Comparison of ENCODE assay signal across 31 cellular contexts in the genomic region with DNA sequence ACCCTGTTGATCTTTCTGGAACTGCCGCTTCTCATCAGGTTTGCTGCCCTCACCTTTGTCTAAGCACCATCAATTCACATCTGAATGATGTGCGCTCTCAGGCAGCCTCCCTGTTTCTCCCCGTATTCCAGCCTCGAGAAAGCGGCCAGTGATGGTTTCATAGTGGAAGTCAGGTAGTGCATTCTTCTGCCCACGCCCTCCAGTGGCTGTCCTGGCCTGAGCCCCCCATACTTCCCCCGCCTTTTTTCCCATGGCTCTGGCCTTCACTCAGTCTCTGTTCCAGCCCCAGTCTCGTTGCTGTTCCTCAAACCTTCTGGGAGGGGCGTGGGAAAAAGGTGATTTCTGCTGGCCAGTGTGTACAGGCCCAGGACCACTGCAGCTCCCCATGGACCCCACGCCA.
DNase-seq lines count a peak whose midpoint lies in the region; ATAC-seq and TF ChIP-seq lines count a peak whose summit lies in the region.
"Had no signal": no experiment of that assay in that cellular context is flagged by ENCODE, and none has a peak within 500 bp of the region (broad histone marks: within the 10 kb centered on the region; RNA-seq: fewer than 3 reads in every experiment).

No MANE protein-coding gene starts in this region.

- DNase-seq in GM13977 (ENCODE audit: low spot score) (no peak), IMR-90 (no peak), mammary epithelial cell (no peak), mesenteric fat pad (ENCODE audit: low spot score) (peak; percentile 59)
- no peak for DNase-seq in CD4-positive, alpha-beta memory T cell
- no peak for DNase-seq in CD8-positive, alpha-beta T cell
- DNase-seq: activated effector memory CD4-positive, alpha-beta T cell treated with anti-CD3 and anti-CD28 coated beads, Interleukin-2, amount 50 U/mL, for 16 hours; activated naive CD8-positive, alpha-beta T cell treated with anti-CD3 and anti-CD28 coated beads, Interleukin-2, amount 10 ng/mL, durations not matched to agents 7 days and 5 days; activated T-cell treated with anti-CD3 and anti-CD28 coated beads, Interleukin-2, amount 50 U/mL, for 24 hours; Caco-2; caudate nucleus; cortex of kidney; DMS79 treated with DMSO at 0.1 percent for 48 hours; effector memory CD4-positive, alpha-beta T cell; GF-D8; H9; MV-4-11; NCI-H1436 treated with DMSO at 0.1 percent for 48 hours; NCI-H226; NCI-H526 treated with DMSO at 0.1 percent for 48 hours; Peyer's patch; substantia nigra; T1000; trophoblast cell; WERI-Rb-1 had no signal

- 94% methylated on average over 3 of the region's 10 CpGs; no CpG with 5 or more reads in 1 of the 2 experiments for WGBS in IMR-90 (ENCODE audit: extremely low coverage in 2 of 2, insufficient read length in 1 of 2), 2 experiments
- 98% methylated on average over 7 of the region's 10 CpGs for WGBS in mammary epithelial cell (ENCODE audit: low coverage, missing lambda C conversion rate)

- H3K4ac ChIP-seq in IMR-90 (ENCODE audit: low read depth, low read length), result peak overlapping the region; percentile 82

- H3K27ac ChIP-seq in IMR-90 (ENCODE audit: insufficient read depth, low read length) (no peak overlapping the region), mammary epithelial cell (ENCODE audit: insufficient read depth, low read depth, low read length) (peak overlapping the region; percentile 65)
- H3K27ac ChIP-seq in CD4-positive, alpha-beta memory T cell (ENCODE audit: low read depth, low read length), result no peak overlapping the region
- no peak overlapping the region for H3K27ac ChIP-seq in CD8-positive, alpha-beta T cell (ENCODE audit: low read depth, low read length)
- H3K27ac ChIP-seq: BLaER1 treated with 17β-estradiol and CSF1 and Interleukin-3, amounts not matched to agents 10 nM and 100 nM; esophagus muscularis mucosa; Peyer's patch; WERI-Rb-1 had no signal

- CTCF ChIA-PET in IMR-90 (lab: Yijun Ruan, JAX) (no interaction called here), mammary epithelial cell (lab: Charles Lee; ENCODE audit: low non-redundant PET) (no interaction called here)
- CTCF ChIA-PET in CD4-positive, alpha-beta memory T cell (lab: Charles Lee; ENCODE audit: partially characterized antibody), result no interaction called here
- CTCF ChIA-PET in CD8-positive, alpha-beta T cell (lab: Charles Lee), result no interaction called here

- BruUV-seq in IMR-90 (replicated peaks; lab: Mats Ljungman, UMichigan) (no TSS peak), mammary epithelial cell (replicated peaks; lab: Mats Ljungman, UMichigan) (no TSS peak)

- H3K27me3 ChIP-seq in IMR-90 (ENCODE audit: control insufficient read depth, insufficient read depth, low read length) (no peaks in the 10 kb centered on the region), mammary epithelial cell (ENCODE audit: insufficient read depth, low read length) (no peaks in the 10 kb centered on the region)
- no peaks in the 10 kb centered on the region for H3K27me3 ChIP-seq in CD4-positive, alpha-beta memory T cell (ENCODE audit: insufficient read depth, low read length)
- H3K27me3 ChIP-seq in CD8-positive, alpha-beta T cell (ENCODE audit: insufficient read depth, low read length), result no peaks in the 10 kb centered on the region
- H3K27me3 ChIP-seq: BLaER1 treated with 17β-estradiol and CSF1 and Interleukin-3, amounts not matched to agents 10 nM and 100 nM; esophagus muscularis mucosa; Peyer's patch had no signal

- intact Hi-C loops in IMR-90 (cut with micrococcal nuclease), result no loop called here
- intact Hi-C loops in mammary epithelial cell (cut with micrococcal nuclease), result loop anchor here (1.0 kb wide), 1 partner anchor 18 kb away; no protein-coding TSS in a partner anchor
- intact Hi-C loops in CD4-positive, alpha-beta memory T cell (cut with micrococcal nuclease), result no loop called here
- intact Hi-C loops in CD8-positive, alpha-beta T cell (cut with DNase I, micrococcal nuclease), result no loop called here

- H3K79me2 ChIP-seq in mammary epithelial cell (ENCODE audit: insufficient read depth, low read length), result no peaks in the 10 kb centered on the region

- in situ Hi-C loops in GM13977 (cut with MboI; ENCODE audit: low pct_unique_long_range_greater_than_20kb, low sequenced_read_pairs, unreplicated experiment) (no loop called here), IMR-90 (cut with MboI; ENCODE audit: low sequenced_read_pairs) (loop anchor here (25.0 kb wide), 1 partner anchor 559 kb away; a partner anchor contains a TSS), mammary epithelial cell (cut with MboI; ENCODE audit: low sequenced_read_pairs in 2 of 2) (no loop called here)

- H3K27ac Mint-ChIP-seq in CD4-positive, alpha-beta memory T cell, result no peak overlapping the region
- no peak overlapping the region for H3K27ac Mint-ChIP-seq in CD8-positive, alpha-beta T cell
- H3K27ac Mint-ChIP-seq: activated naive CD8-positive, alpha-beta T cell treated with anti-CD3 and anti-CD28 coated beads, Interleukin-2, amount 10 ng/mL, durations not matched to agents 7 days and 5 days; activated T-cell treated with anti-CD3 and anti-CD28 coated beads, Interleukin-2, amount 50 U/mL, for 24 hours; H9; nephron; stimulated activated memory B cell treated with anti-CD40 and anti-IgM and Interleukin-4, amounts not matched to agents 10 μg/mL and 1 μg/mL and 100 μg/mL, for 72 hours had no signal

- TF ChIP-seq POLR2A in IMR-90 (IDR thresholded peaks at IDR 0.05; ENCODE audit: low read depth, low read length), result no peak

- POLR2A ChIA-PET in IMR-90 (lab: Charles Lee; ENCODE audit: unreplicated experiment), result no interaction called here
- POLR2A ChIA-PET in CD4-positive, alpha-beta memory T cell (lab: Charles Lee; ENCODE audit: partially characterized antibody), result no interaction called here
- POLR2A ChIA-PET in CD8-positive, alpha-beta T cell (lab: Charles Lee), result no interaction called here

- TF ChIP-seq CTCF in GM13977 (IDR thresholded peaks at IDR 0.05; ENCODE audit: extremely low read depth, insufficient read depth, missing control alignments) (peak; percentile 2), IMR-90 (conservative IDR thresholded peaks at IDR 0.05; ENCODE audit: low read depth, low read length) (no peak), mammary epithelial cell (conservative IDR thresholded peaks at IDR 0.05 in 1 of 2, IDR thresholded peaks at IDR 0.05 in 1 of 2; ENCODE audit: extremely low read depth in 1 of 2, insufficient read depth in 1 of 2, low read depth in 1 of 2, low read length in 2 of 2) (no peak)
- no peak for TF ChIP-seq CTCF in CD8-positive, alpha-beta T cell (IDR thresholded peaks at IDR 0.05)

- H3K36me3 ChIP-seq in IMR-90 (ENCODE audit: control insufficient read depth, insufficient read depth, low read length), result no peaks in the 10 kb centered on the region
- H3K36me3 ChIP-seq in mammary epithelial cell (ENCODE audit: insufficient read depth, low read length), result no peaks in the 10 kb centered on the region
- no peaks in the 10 kb centered on the region for H3K36me3 ChIP-seq in CD4-positive, alpha-beta memory T cell (ENCODE audit: insufficient read depth, low read length)
- H3K36me3 ChIP-seq in CD8-positive, alpha-beta T cell (ENCODE audit: insufficient read depth, low read length), result no peaks in the 10 kb centered on the region
- H3K36me3 ChIP-seq: BLaER1 treated with 17β-estradiol and CSF1 and Interleukin-3, amounts not matched to agents 10 nM and 100 nM; esophagus muscularis mucosa; Peyer's patch; WERI-Rb-1 had no signal

- H2BK15ac ChIP-seq in IMR-90 (ENCODE audit: low read depth, low read length), result peak overlapping the region; percentile 87; the same call in 2 of the 3 replicates

- no peak overlapping the region for H3K4me2 ChIP-seq in IMR-90 (ENCODE audit: low read depth, low read length)
- no peak overlapping the region for H3K4me2 ChIP-seq in mammary epithelial cell (ENCODE audit: insufficient read depth, low read depth, low read length)
- H3K4me2 ChIP-seq: BLaER1 treated with 17β-estradiol and CSF1 and Interleukin-3, amounts not matched to agents 10 nM and 100 nM had no signal

- no peak overlapping the region for H3K4me3 Mint-ChIP-seq in CD4-positive, alpha-beta memory T cell
- no peak overlapping the region for H3K4me3 Mint-ChIP-seq in CD8-positive, alpha-beta T cell
- H3K4me3 Mint-ChIP-seq: activated naive CD8-positive, alpha-beta T cell treated with anti-CD3 and anti-CD28 coated beads, Interleukin-2, amount 10 ng/mL, durations not matched to agents 7 days and 5 days; activated T-cell treated with anti-CD3 and anti-CD28 coated beads, Interleukin-2, amount 50 U/mL, for 24 hours; H9; nephron; stimulated activated memory B cell treated with anti-CD40 and anti-IgM and Interleukin-4, amounts not matched to agents 10 μg/mL and 1 μg/mL and 100 μg/mL, for 72 hours had no signal

- H3K23ac ChIP-seq in IMR-90 (ENCODE audit: low read depth, low read length), result no peak overlapping the region

- no peaks in the 10 kb centered on the region for H3K9me3 ChIP-seq in IMR-90 (ENCODE audit: control insufficient read depth, insufficient read depth, low read length)
- H3K9me3 ChIP-seq in mammary epithelial cell (replicated peaks; ENCODE audit: insufficient read depth, low read length), result no peaks in the 10 kb centered on the region
- no peaks in the 10 kb centered on the region for H3K9me3 ChIP-seq in CD4-positive, alpha-beta memory T cell (ENCODE audit: control insufficient read depth in 1 of 2, low read length in 2 of 2)
- H3K9me3 ChIP-seq in CD8-positive, alpha-beta T cell (ENCODE audit: low read length), result no peaks in the 10 kb centered on the region
- H3K9me3 ChIP-seq: Caco-2, esophagus muscularis mucosa, Peyer's patch had no signal

- H2BK120ac ChIP-seq in IMR-90 (ENCODE audit: low read depth, low read length), result peak overlapping the region; percentile 71

- H4K91ac ChIP-seq in IMR-90 (ENCODE audit: insufficient read depth, low read depth, low read length), result peak overlapping the region; percentile 24; the same call in 1 of the 2 replicates

- H3K36me3 Mint-ChIP-seq in CD4-positive, alpha-beta memory T cell, result peaks cover 0 to 4% of the 10 kb centered on the region in 2 donors
- H3K36me3 Mint-ChIP-seq in CD8-positive, alpha-beta T cell, result no peaks in the 10 kb centered on the region
- H3K36me3 Mint-ChIP-seq: activated naive CD8-positive, alpha-beta T cell treated with anti-CD3 and anti-CD28 coated beads, Interleukin-2, amount 10 ng/mL, durations not matched to agents 7 days and 5 days; stimulated activated memory B cell treated with anti-CD40 and anti-IgM and Interleukin-4, amounts not matched to agents 10 μg/mL and 1 μg/mL and 100 μg/mL, for 72 hours had no signal

- H3K79me1 ChIP-seq in IMR-90 (ENCODE audit: low read depth in 1 of 2, low read length in 2 of 2), result no peaks in the 10 kb centered on the region

- H3K9me3 Mint-ChIP-seq in CD4-positive, alpha-beta memory T cell, result peaks cover 0 to 14% (median 6%) of the 10 kb centered on the region in 8 donors
- H3K9me3 Mint-ChIP-seq in CD8-positive, alpha-beta T cell, result no peaks in the 10 kb centered on the region
- H3K9me3 Mint-ChIP-seq: activated naive CD8-positive, alpha-beta T cell treated with anti-CD3 and anti-CD28 coated beads, Interleukin-2, amount 10 ng/mL, durations not matched to agents 7 days and 5 days; stimulated activated memory B cell treated with anti-CD40 and anti-IgM and Interleukin-4, amounts not matched to agents 10 μg/mL and 1 μg/mL and 100 μg/mL, for 72 hours had no signal

- peaks cover 0 to 1% (median 0%) of the 10 kb centered on the region in 4 donors for H3K4me1 Mint-ChIP-seq in CD4-positive, alpha-beta memory T cell
- H3K4me1 Mint-ChIP-seq in CD8-positive, alpha-beta T cell (ENCODE audit: low read depth), result no peaks in the 10 kb centered on the region
- H3K4me1 Mint-ChIP-seq: H9; stimulated activated memory B cell treated with anti-CD40 and anti-IgM and Interleukin-4, amounts not matched to agents 10 μg/mL and 1 μg/mL and 100 μg/mL, for 72 hours had no signal

- H4K5ac ChIP-seq in IMR-90 (ENCODE audit: low read depth, low read length), result peak overlapping the region; percentile 14; the same call in 1 of the 2 replicates

- H3K56ac ChIP-seq in IMR-90 (ENCODE audit: extremely low read depth, insufficient read depth, low read length), result 0 out of 2 replicates have a peak overlapping the region, but pooled peaks have one; percentile 17

- H3K4me1 ChIP-seq in IMR-90 (ENCODE audit: control insufficient read depth, insufficient read depth, low read length) (peaks cover 16% of the 10 kb centered on the region), mammary epithelial cell (ENCODE audit: insufficient read depth, low read length) (peaks cover 22% of the 10 kb centered on the region)
- no peaks in the 10 kb centered on the region for H3K4me1 ChIP-seq in CD4-positive, alpha-beta memory T cell (ENCODE audit: insufficient read depth, low read length)
- H3K4me1 ChIP-seq in CD8-positive, alpha-beta T cell (ENCODE audit: insufficient read depth, low read length), result no peaks in the 10 kb centered on the region
- H3K4me1 ChIP-seq: BLaER1 treated with 17β-estradiol and CSF1 and Interleukin-3, amounts not matched to agents 10 nM and 100 nM; Caco-2; esophagus muscularis mucosa; Peyer's patch had no signal

- no peak overlapping the region for H3K9ac ChIP-seq in IMR-90 (ENCODE audit: low read depth, low read length)
- H3K9ac ChIP-seq in mammary epithelial cell (ENCODE audit: insufficient read depth, low read length), result peak overlapping the region; percentile 26
- H3K9ac ChIP-seq: BLaER1 treated with 17β-estradiol and CSF1 and Interleukin-3, amounts not matched to agents 10 nM and 100 nM had no signal

- H4K20me1 ChIP-seq in IMR-90 (ENCODE audit: insufficient read depth, low read length), result no peaks in the 10 kb centered on the region
- H4K20me1 ChIP-seq in mammary epithelial cell (ENCODE audit: insufficient read depth, low read length), result no peaks in the 10 kb centered on the region
- H4K20me1 ChIP-seq: BLaER1 treated with 17β-estradiol and CSF1 and Interleukin-3, amounts not matched to agents 10 nM and 100 nM had no signal

- peak overlapping the region; percentile 18 for H2AK5ac ChIP-seq in IMR-90 (ENCODE audit: low read depth, low read length)

- peak overlapping the region; percentile 2; the same call in 1 of the 2 replicates for H3K18ac ChIP-seq in IMR-90 (ENCODE audit: low read depth, low read length)

- H3K14ac ChIP-seq in IMR-90 (replicated peaks; ENCODE audit: low read depth, low read length), result no peak overlapping the region; the same call in 1 of the 2 replicates

- peak overlapping the region; percentile 42 for H2BK5ac ChIP-seq in IMR-90 (ENCODE audit: low read depth, low read length, poor library complexity, severe bottlenecking)

- peak overlapping the region; percentile 6 to 70; a peak in 3 of 4 replicates for H4K8ac ChIP-seq in IMR-90 (ENCODE audit: low read depth in 2 of 2, low read length in 2 of 2)

- H2AFZ ChIP-seq in IMR-90 (replicated peaks; ENCODE audit: low read length, poor library complexity), result peak overlapping the region; percentile 84
- peak overlapping the region; percentile 47 for H2AFZ ChIP-seq in mammary epithelial cell (ENCODE audit: low read depth, low read length)

- no peak for TF ChIP-seq RAD21 in IMR-90 (IDR thresholded peaks at IDR 0.05; ENCODE audit: low read length)

- H2BK20ac ChIP-seq in IMR-90 (ENCODE audit: low read depth, low read length), result peak overlapping the region; percentile 78

- H2AK9ac ChIP-seq in IMR-90 (replicated peaks; ENCODE audit: low read depth, low read length, poor library complexity), result peak overlapping the region; percentile 8

- dilution Hi-C loops in IMR-90 (cut with HindIII; ENCODE audit: low sequenced_read_pairs, unreplicated experiment) (no loop called here), mammary epithelial cell (cut with HindIII; ENCODE audit: low sequenced_read_pairs) (no loop called here)

- H3K9me1 ChIP-seq in IMR-90 (ENCODE audit: insufficient read depth, low read length), result peaks cover 8% of the 10 kb centered on the region

- no peak for ATAC-seq in IMR-90 (ENCODE audit: low read depth)
- ATAC-seq in HG02759 (IDR thresholded peaks at IDR 0.05; ENCODE audit: unreplicated experiment), result no peak
- no peak for ATAC-seq in CD8-positive, alpha-beta T cell
- ATAC-seq: HepG2 had no signal

- peaks cover 12 to 14% of the 10 kb centered on the region in 2 donors for H3K27me3 Mint-ChIP-seq in CD4-positive, alpha-beta memory T cell
- H3K27me3 Mint-ChIP-seq in CD8-positive, alpha-beta T cell (ENCODE audit: low read depth), result peaks cover 27% of the 10 kb centered on the region

- H3K4me3 ChIP-seq in IMR-90 (ENCODE audit: insufficient read depth, low read depth, low read length), result no peak overlapping the region
- H3K4me3 ChIP-seq in mammary epithelial cell (replicated peaks in 1 of 3; ENCODE audit: insufficient read depth in 1 of 3, low read depth in 2 of 3, low read length in 3 of 3), result no peak overlapping the region
- no peak overlapping the region for H3K4me3 ChIP-seq in CD4-positive, alpha-beta memory T cell (ENCODE audit: low read length in 2 of 2)
- no peak overlapping the region for H3K4me3 ChIP-seq in CD8-positive, alpha-beta T cell (ENCODE audit: low read depth, low read length)
- H3K4me3 ChIP-seq: BLaER1 treated with 17β-estradiol and CSF1 and Interleukin-3, amounts not matched to agents 10 nM and 100 nM; esophagus muscularis mucosa; Peyer's patch had no signal
